In genomic region chr14:99478133-99478532, GRCh38 we compare ENCODE assay signal across 13 cellular contexts. TPM values are rescaled to one million over a fixed set of nuclear protein-coding genes. Genes with fewer than 3 reads are reported as not detected.
DNase-seq lines count a peak whose midpoint lies in the region; ATAC-seq and TF ChIP-seq lines count a peak whose summit lies in the region.
"Had no signal": no experiment of that assay in that cellular context is flagged by ENCODE, and none has a peak within 500 bp of the region (broad histone marks: within the 10 kb centered on the region; RNA-seq: fewer than 3 reads in every experiment).

No MANE protein-coding gene starts in this region.

- H3K4me3 Mint-ChIP-seq in MCF 10A (ENCODE audit: unreplicated experiment) (peak overlapping the region; percentile 95), T-helper 17 cell (peak overlapping the region; percentile 97), type B pancreatic cell (peak overlapping the region; percentile 44)

- no peak overlapping the region for H2BK5ac ChIP-seq in mesendoderm (ENCODE audit: low read length)

- H3K27me3 ChIP-seq in breast epithelium (no peaks in the 10 kb centered on the region), mesendoderm (ENCODE audit: insufficient read depth, low read length, poor library complexity) (no peaks in the 10 kb centered on the region)
- H3K27me3 ChIP-seq: transverse colon had no signal

- CTCF ChIA-PET in MCF 10A (lab: Yijun Ruan, JAX), result interaction anchor here (0.6 kb wide), 1 partner anchor 39 kb away, joined by 4 read pairs; no protein-coding TSS in a partner anchor

- H3K36me3 Mint-ChIP-seq in MCF 10A (ENCODE audit: insufficient read depth, unreplicated experiment) (peaks cover 11% of the 10 kb centered on the region), T-helper 17 cell (ENCODE audit: low read depth) (peaks cover 3% of the 10 kb centered on the region), type B pancreatic cell (no peaks in the 10 kb centered on the region)

- H3K27ac Mint-ChIP-seq in MCF 10A (ENCODE audit: low read depth, unreplicated experiment) (no peak overlapping the region), T-helper 17 cell (no peak overlapping the region), type B pancreatic cell (peak overlapping the region; percentile 3)

- H2AK5ac ChIP-seq in mesendoderm (ENCODE audit: low read length), result no peak overlapping the region

- H3K4me1 ChIP-seq in breast epithelium (peaks cover 5 to 18% of the 10 kb centered on the region in 2 donors), mesendoderm (ENCODE audit: control insufficient read depth, low read depth, low read length) (peaks cover 4% of the 10 kb centered on the region)

- no peak overlapping the region for H3K56ac ChIP-seq in mesendoderm (ENCODE audit: low read length)

- POLR2A ChIA-PET in MCF 10A (lab: Yijun Ruan, JAX), result no interaction called here

- no peak overlapping the region for H3K4me2 ChIP-seq in mesendoderm (ENCODE audit: low read length)

- H3K27me3 Mint-ChIP-seq in MCF 10A (ENCODE audit: insufficient read depth, unreplicated experiment) (no peaks in the 10 kb centered on the region), T-helper 17 cell (no peaks in the 10 kb centered on the region), type B pancreatic cell (no peaks in the 10 kb centered on the region)

- H3K4me1 Mint-ChIP-seq in MCF 10A (ENCODE audit: insufficient read depth, unreplicated experiment) (peaks cover 29% of the 10 kb centered on the region), T-helper 17 cell (peaks cover 44% of the 10 kb centered on the region), type B pancreatic cell (ENCODE audit: unreplicated experiment) (peaks cover 39% of the 10 kb centered on the region)

- H3K9me3 Mint-ChIP-seq in MCF 10A (ENCODE audit: unreplicated experiment) (no peaks in the 10 kb centered on the region), type B pancreatic cell (no peaks in the 10 kb centered on the region)

- no peak for TF ChIP-seq POLR2A in breast epithelium (IDR thresholded peaks at IDR 0.05)

- H3K36me3 ChIP-seq in breast epithelium, result no peaks in the 10 kb centered on the region
- H3K36me3 ChIP-seq in mesendoderm (ENCODE audit: control insufficient read depth, insufficient read depth, low read length), result no peaks in the 10 kb centered on the region
- H3K36me3 ChIP-seq: transverse colon had no signal

- H4K8ac ChIP-seq in mesendoderm (ENCODE audit: low read depth, low read length), result no peak overlapping the region

- ATAC-seq in T-helper 17 cell, result no peak
- no peak for ATAC-seq in sciatic nerve
- ATAC-seq in HG03378 (IDR thresholded peaks at IDR 0.05; ENCODE audit: unreplicated experiment), result no peak

- H3K9me3 ChIP-seq in breast epithelium (no peaks in the 10 kb centered on the region), T-helper 17 cell (ENCODE audit: control insufficient read depth, low read length, poor library complexity, severe bottlenecking) (no peaks in the 10 kb centered on the region)
- H3K9me3 ChIP-seq: transverse colon had no signal

- no peak overlapping the region for H3K18ac ChIP-seq in mesendoderm (ENCODE audit: low read length)

- no peak overlapping the region for H3K4ac ChIP-seq in mesendoderm (ENCODE audit: low read depth, low read length)

- no peak overlapping the region for H4K5ac ChIP-seq in mesendoderm (ENCODE audit: low read length)

- H3K27ac ChIP-seq in breast epithelium (no peak overlapping the region), mesendoderm (ENCODE audit: low read depth, low read length) (no peak overlapping the region)

- peaks cover 64% of the 10 kb centered on the region for H3K79me2 ChIP-seq in mesendoderm (ENCODE audit: control insufficient read depth, insufficient read depth, low read length)

- peaks cover 17% of the 10 kb centered on the region for H3K79me1 ChIP-seq in mesendoderm (ENCODE audit: low read length)

- H3K23ac ChIP-seq in mesendoderm (ENCODE audit: low read length), result no peak overlapping the region

- DNase-seq in MCF 10A (ENCODE audit: unreplicated experiment), result no peak
- no peak for DNase-seq in breast epithelium (ENCODE audit: low spot score in 2 of 2)
- no peak for DNase-seq in T-helper 17 cell
- peak; percentile 19 for DNase-seq in medulla oblongata (ENCODE audit: extremely low spot score)
- DNase-seq in type B pancreatic cell (ENCODE audit: extremely low spot score, unreplicated experiment), result no peak
- DNase-seq in sciatic nerve (ENCODE audit: low spot score), result no peak
- no peak for DNase-seq in mesendoderm
- DNase-seq: NCI-H1417 treated with DMSO at 0.1 percent for 48 hours, occipital lobe, RPMI8226, T1000, transverse colon had no signal

- H2BK15ac ChIP-seq in mesendoderm (replicated peaks; ENCODE audit: low read depth), result no peak overlapping the region

- WGBS in mesendoderm (ENCODE audit: extremely low coverage, insufficient coverage, low lambda C conversion rate), result no CpG with 5 or more reads among the region's 4 CpGs

- no TSS peak for BruUV-seq in MCF 10A (replicated peaks; lab: Mats Ljungman, UMichigan)

- intact Hi-C loops in MCF 10A (cut with micrococcal nuclease), result no loop called here
- intact Hi-C loops in breast epithelium (cut with DNase I; ENCODE audit: low total_unique reads), result no loop called here
- intact Hi-C loops in sciatic nerve (cut with DNase I), result no loop called here

- TF ChIP-seq CTCF in MCF 10A (IDR thresholded peaks at IDR 0.05; ENCODE audit: unreplicated experiment) (no peak), breast epithelium (IDR thresholded peaks at IDR 0.05) (no peak), type B pancreatic cell (conservative IDR thresholded peaks at IDR 0.05) (no peak)

- no peak overlapping the region for H3K4me3 ChIP-seq in breast epithelium
- no peak overlapping the region for H3K4me3 ChIP-seq in mesendoderm (ENCODE audit: low read length)

- no peak overlapping the region for H2BK120ac ChIP-seq in mesendoderm (ENCODE audit: low read depth, low read length)

- no peak overlapping the region for H3K9ac ChIP-seq in mesendoderm (ENCODE audit: low read length)

RNA-seq across cellular contexts. Expression of gene SETD3, which starts 2.5 kb away (rescaled TPM):
- total RNA-seq in MCF 10A (2022), result 43.9 and 50.6 TPM in 2 replicates
- total RNA-seq in breast epithelium, result 100 to 1,000 TPM in 1 of 3 donors, 10 to 100 TPM in 2; 79.0 to 101 (median 89.9) TPM
- total RNA-seq in T-helper 17 cell, result 10 to 100 TPM; 38.2 to 47.6 TPM
- 50.2 and 52.7 TPM in 2 replicates for total RNA-seq in type B pancreatic cell (ENCODE audit: low replicate concordance)
- total RNA-seq in sciatic nerve, result 86.0 TPM
- polyA plus RNA-seq in mesendoderm (2013, experiment 1 of 2), result 50.4 TPM
- 51.1 TPM for polyA plus RNA-seq in mesendoderm (2013, experiment 2 of 2)

RNA-seq across cellular contexts. Expression of gene CCNK, which starts 3.1 kb away (rescaled TPM):
- 70.4 and 87.7 TPM in 2 replicates for total RNA-seq in MCF 10A (2022)
- total RNA-seq in breast epithelium, result 10 to 100 TPM; 23.0 to 29.0 (median 23.9) TPM
- total RNA-seq in T-helper 17 cell, result 100 to 1,000 TPM; 138 to 141 TPM
- 66.2 and 84.0 TPM in 2 replicates for total RNA-seq in type B pancreatic cell (ENCODE audit: low replicate concordance)
- 43.2 TPM for total RNA-seq in sciatic nerve
- 69.4 TPM for polyA plus RNA-seq in mesendoderm (2013, experiment 1 of 2)
- polyA plus RNA-seq in mesendoderm (2013, experiment 2 of 2), result 69.2 TPM

Comparison
In these comparisons a context has a peak if more than half of its experiments do, and no peak if none do; other contexts are left out.
1. H3K4me3 Mint-ChIP-seq: peak in every context shown above with its lines; median percentile 97 in T-helper 17 cell; 95 in MCF 10A; 44 in type B pancreatic cell.